ENCODE assay signal across 23 cellular contexts in genomic region chr3:8457039-8457438, GRCh38. TPM values are rescaled to one million over a fixed set of nuclear protein-coding genes. Genes with fewer than 3 reads are reported as not detected.
DNase-seq lines count a peak whose midpoint lies in the region; ATAC-seq, FAIRE-seq and TF ChIP-seq lines count a peak whose summit lies in the region.
"Had no signal": no experiment of that assay in that cellular context is flagged by ENCODE, and none has a peak within 500 bp of the region (broad histone marks: within the 10 kb centered on the region; RNA-seq: fewer than 3 reads in every experiment).

No MANE protein-coding gene starts in this region.

- no peak for FAIRE-seq in HepG2 (lab: Jason Lieb, UNC)

- H3K4me3 ChIP-seq in HepG2 (replicated peaks in 1 of 3; ENCODE audit: insufficient read depth in 1 of 3, low read depth in 2 of 3, low read length in 3 of 3) = no peak overlapping the region
- H3K4me3 ChIP-seq in right lobe of liver = no peak overlapping the region
- no peak overlapping the region for H3K4me3 ChIP-seq in brain microvascular endothelial cell (ENCODE audit: low read depth, low read length)
- H3K4me3 ChIP-seq in aorta (ENCODE audit: low read length in 2 of 2) = no peak overlapping the region
- no peak overlapping the region for H3K4me3 ChIP-seq in suprapubic skin
- H3K4me3 ChIP-seq: adrenal gland; BLaER1 treated with 17β-estradiol and CSF1 and Interleukin-3, amounts not matched to agents 10 nM and 100 nM; heart right ventricle; Peyer's patch; SJCRH30; uterus had no signal

- H3K79me2 ChIP-seq in HepG2 (ENCODE audit: insufficient read depth, low read length) = no peaks in the 10 kb centered on the region

- H3K9me3 ChIP-seq in HepG2 (ENCODE audit: low read length) (no peaks in the 10 kb centered on the region), right lobe of liver (no peaks in the 10 kb centered on the region), aorta (ENCODE audit: control insufficient read depth, low read length) (no peaks in the 10 kb centered on the region), suprapubic skin (no peaks in the 10 kb centered on the region)
- H3K9me3 ChIP-seq: adrenal gland, heart right ventricle, Peyer's patch, SJCRH30, uterus had no signal

- H3K4me1 ChIP-seq in HepG2 (ENCODE audit: insufficient read depth, low read length) = peaks cover 43% of the 10 kb centered on the region
- peaks cover 0 to 14% (median 6%) of the 10 kb centered on the region in 4 donors for H3K4me1 ChIP-seq in right lobe of liver
- peaks cover 10 to 20% of the 10 kb centered on the region in 2 donors for H3K4me1 ChIP-seq in aorta (ENCODE audit: control insufficient read depth in 1 of 2, insufficient read depth in 2 of 2, low read length in 2 of 2)
- H3K4me1 ChIP-seq in suprapubic skin = no peaks in the 10 kb centered on the region
- H3K4me1 ChIP-seq: BLaER1 treated with 17β-estradiol and CSF1 and Interleukin-3, amounts not matched to agents 10 nM and 100 nM; Peyer's patch; SJCRH30; uterus had no signal

- H3K27me3 ChIP-seq in HepG2 (ENCODE audit: control insufficient read depth in 1 of 2, insufficient read depth in 2 of 2, low read length in 2 of 2) (no peaks in the 10 kb centered on the region), right lobe of liver (no peaks in the 10 kb centered on the region), brain microvascular endothelial cell (replicated peaks) (no peaks in the 10 kb centered on the region), aorta (ENCODE audit: control insufficient read depth in 1 of 2, insufficient read depth in 2 of 2, low read length in 1 of 2) (no peaks in the 10 kb centered on the region), suprapubic skin (no peaks in the 10 kb centered on the region)
- H3K27me3 ChIP-seq: adrenal gland; BLaER1 treated with 17β-estradiol and CSF1 and Interleukin-3, amounts not matched to agents 10 nM and 100 nM; heart right ventricle; Peyer's patch; SJCRH30; uterus had no signal

- H4K20me1 ChIP-seq in HepG2 (ENCODE audit: insufficient read depth, low read length) = no peaks in the 10 kb centered on the region
- H4K20me1 ChIP-seq: BLaER1 treated with 17β-estradiol and CSF1 and Interleukin-3, amounts not matched to agents 10 nM and 100 nM had no signal

- intact Hi-C loops in HepG2 (cut with micrococcal nuclease; ENCODE audit: unreplicated experiment) = no loop called here
- intact Hi-C loops in right lobe of liver (cut with DNase I) = no loop called here
- intact Hi-C loops in aorta (cut with DNase I) = loop anchor here (5.0 kb wide), 1 partner anchor 45 kb away; the partner anchor contains the start of gene LMCD1 (in 2 of the 2)

- no peak for TF ChIP-seq CTCF in HepG2 (CRISPR knock-in tag; IDR thresholded peaks at IDR 0.05)
- no peak for TF ChIP-seq CTCF in right lobe of liver (IDR thresholded peaks at IDR 0.05)
- TF ChIP-seq CTCF in brain microvascular endothelial cell (IDR thresholded peaks at IDR 0.05; ENCODE audit: low read depth, low read length, missing control alignments) = no peak
- TF ChIP-seq CTCF in suprapubic skin (IDR thresholded peaks at IDR 0.05) = no peak

- H3K27ac ChIP-seq in HepG2 (ENCODE audit: extremely low read length, insufficient read depth, low read length) (no peak overlapping the region), right lobe of liver (no peak overlapping the region), brain microvascular endothelial cell (peak overlapping the region; percentile 62), aorta (ENCODE audit: low read depth in 1 of 2, low read length in 2 of 2) (peak overlapping the region; percentile 69 to 86), suprapubic skin (no peak overlapping the region)
- H3K27ac ChIP-seq: adrenal gland; BLaER1 treated with 17β-estradiol and CSF1 and Interleukin-3, amounts not matched to agents 10 nM and 100 nM; Peyer's patch; SJCRH30; uterus had no signal

- in situ Hi-C loops in HepG2 (cut with HindIII; ENCODE audit: extremely low pct_ligation_motif_present, low pct_unique_long_range_greater_than_20kb) (no loop called here), brain microvascular endothelial cell (cut with HindIII; ENCODE audit: low pct_ligation_motif_present, low sequenced_read_pairs) (no loop called here)

- TF ChIP-seq POLR2A in HepG2 (IDR thresholded peaks at IDR 0.05; ENCODE audit: insufficient read depth in 1 of 2, low read depth in 2 of 2, low read length in 2 of 2) (no peak), right lobe of liver (IDR thresholded peaks at IDR 0.05) (no peak), suprapubic skin (IDR thresholded peaks at IDR 0.05) (no peak)

- H3K9ac ChIP-seq in HepG2 (ENCODE audit: insufficient read depth, low read depth, low read length) = no peak overlapping the region
- H3K9ac ChIP-seq: BLaER1 treated with 17β-estradiol and CSF1 and Interleukin-3, amounts not matched to agents 10 nM and 100 nM had no signal

- 95% methylated on average over 1 of the region's 1 CpG for WGBS in HepG2 (ENCODE audit: low lambda C conversion rate)
- 100% methylated on average over 1 of the region's 1 CpG for WGBS in right lobe of liver (ENCODE audit: insufficient coverage, low coverage, low lambda C conversion rate, missing lambda C conversion rate)
- 91 to 97% methylated on average over 1 of the region's 1 CpG for WGBS in aorta, 2 donors
- 95% methylated on average over 1 of the region's 1 CpG for WGBS in suprapubic skin

- POLR2A ChIA-PET in HepG2 (lab: Yijun Ruan, JAX) = no interaction called here

- no peak overlapping the region for H2AFZ ChIP-seq in HepG2 (ENCODE audit: low read length)

- H3K4me2 ChIP-seq in HepG2 (ENCODE audit: low read depth, low read length) = no peak overlapping the region
- H3K4me2 ChIP-seq: BLaER1 treated with 17β-estradiol and CSF1 and Interleukin-3, amounts not matched to agents 10 nM and 100 nM had no signal

- ATAC-seq in HepG2 (no peak), right lobe of liver (no peak), aorta (ENCODE audit: low FRiP score) (no peak), GM21526 (IDR thresholded peaks at IDR 0.05; ENCODE audit: low FRiP score, unreplicated experiment) (no peak)
- ATAC-seq: activated CD8-positive, alpha-beta T cell treated with anti-CD3 and anti-CD28 coated beads, Interleukin-2, amount 10 ng/mL, durations not matched to agents 7 days and 5 days; HCT116; heart right ventricle; left colon; stimulated activated effector memory CD8-positive, alpha-beta T cell treated with anti-CD3 and anti-CD28 coated beads, Interleukin-12 subunit alpha, Interleukin-12 subunit beta, amount 100 ng/mL, for 72 hours; T-helper 17 cell had no signal

- TF ChIP-seq RAD21 in HepG2 (CRISPR knock-in tag; IDR thresholded peaks at IDR 0.05) = no peak

- DNase-seq in HepG2 (ENCODE audit: low spot score) (no peak), right lobe of liver (no peak), brain microvascular endothelial cell (no peak), hepatic stellate cell (ENCODE audit: low spot score) (peak; percentile 28), aorta (no peak), suprapubic skin (ENCODE audit: low spot score in 2 of 2) (no peak)
- DNase-seq in activated T-cell treated with anti-CD3 and anti-CD28 coated beads, Interleukin-2, amount 50 U/mL, for 1 hour = no peak
- DNase-seq: activated CD8-positive, alpha-beta T cell treated with anti-CD3 and anti-CD28 coated beads, Interleukin-2, amount 10 ng/mL, durations not matched to agents 7 days and 5 days; adrenal gland; COR-L47; heart right ventricle; KBM-7; left colon; mesendoderm; NCI-H524; Peyer's patch; SJCRH30; T-helper 17 cell; uterus had no signal

- no peak for TF ChIP-seq EP300 in HepG2 (IDR thresholded peaks at IDR 0.05; ENCODE audit: low read depth in 2 of 2, low read length in 2 of 2)
- TF ChIP-seq EP300 in HepG2 (CRISPR knock-in tag; IDR thresholded peaks at IDR 0.05; ENCODE audit: borderline replicate concordance) = no peak
- TF ChIP-seq EP300 in suprapubic skin (IDR thresholded peaks at IDR 0.05) = no peak

- CTCF ChIA-PET in HepG2 (lab: Yijun Ruan, JAX; ENCODE audit: low intra/inter-chr PET ratio, low total read pairs) = no interaction called here

- no TSS peak for BruUV-seq in HepG2 (replicated peaks; lab: Mats Ljungman, UMichigan)

- H3K36me3 ChIP-seq in HepG2 (replicated peaks in 1 of 2; ENCODE audit: control insufficient read depth in 1 of 2, insufficient read depth in 2 of 2, low read length in 2 of 2) (no peaks in the 10 kb centered on the region), right lobe of liver (no peaks in the 10 kb centered on the region), brain microvascular endothelial cell (replicated peaks) (no peaks in the 10 kb centered on the region), aorta (ENCODE audit: control insufficient read depth in 1 of 2, insufficient read depth in 2 of 2, low read length in 1 of 2) (no peaks in the 10 kb centered on the region), suprapubic skin (no peaks in the 10 kb centered on the region)
- H3K36me3 ChIP-seq: adrenal gland; BLaER1 treated with 17β-estradiol and CSF1 and Interleukin-3, amounts not matched to agents 10 nM and 100 nM; heart right ventricle; Peyer's patch; SJCRH30; uterus had no signal

RNA-seq across cellular contexts. Expression of gene LMCD1, which starts 44.6 kb away (rescaled TPM):
- total RNA-seq in HepG2 (2016; rRNA removed; fragmentation: Illumina TruSeq; extraction: Trizol) (6.1 and 6.2 TPM in 2 replicates), right lobe of liver (10 to 100 TPM in 3 of 6 experiments, 1 to 10 TPM in 3; 3.0 to 24.0 (median 8.4) TPM), aorta (1,000 to 10,000 TPM in 1 of 2 donors, 100 to 1,000 TPM in 1; 192 to 1,289 TPM), suprapubic skin (10 to 100 TPM; 33.4 to 49.3 (median 36.8) TPM)
- 1.7 and 2.4 TPM in 2 replicates for total RNA-seq in HepG2 (2016; cell fraction: cytosol; rRNA removed; fragmentation: Illumina TruSeq; extraction: Trizol; ENCODE audit: low read depth)
- 5.4 and 5.9 TPM in 2 replicates for total RNA-seq in HepG2 (2016; cell fraction: insoluble cytoplasmic fraction; rRNA removed; fragmentation: Illumina TruSeq; extraction: Trizol)
- 4.3 and 4.7 TPM in 2 replicates for total RNA-seq in HepG2 (2016; cell fraction: membrane; rRNA removed; fragmentation: Illumina TruSeq; extraction: Trizol)
- 3.8 and 6.4 TPM in 2 replicates for total RNA-seq in HepG2 (2016; cell fraction: nucleus; rRNA removed; fragmentation: Illumina TruSeq; extraction: Trizol)
- polyA plus RNA-seq in HepG2 (2011; rRNA removed) (6.1 and 7.1 TPM in 2 replicates), aorta (100 to 1,000 TPM; 347 to 416 TPM)
- 5.3 and 8.6 TPM in 2 replicates for polyA plus RNA-seq in HepG2 (2011; cell fraction: cytosol; rRNA removed)
- polyA plus RNA-seq in HepG2 (2011; cell fraction: nucleus; rRNA removed) = 4.5 and 4.6 TPM in 2 replicates
- 8.2 and 10.5 TPM in 2 replicates for polyA plus RNA-seq in HepG2 (2012)
- polyA plus RNA-seq in HepG2 (2016; cell fraction: cytosol; fragmentation: Illumina TruSeq; extraction: Trizol; ENCODE audit: low read depth) = 1.5 and 2.2 TPM in 2 replicates
- polyA plus RNA-seq in HepG2 (2016; cell fraction: insoluble cytoplasmic fraction; fragmentation: Illumina TruSeq; extraction: Trizol; ENCODE audit: low read depth) = 6.6 and 6.8 TPM in 2 replicates
- 3.0 and 3.5 TPM in 2 replicates for polyA plus RNA-seq in HepG2 (2016; cell fraction: membrane; fragmentation: Illumina TruSeq; extraction: Trizol; ENCODE audit: low read depth)
- polyA plus RNA-seq in HepG2 (2016; cell fraction: nucleus; fragmentation: Illumina TruSeq; extraction: Trizol; ENCODE audit: insufficient read depth, low read depth) = 3.4 and 4.0 TPM in 2 replicates
- polyA minus RNA-seq in HepG2 (2011; rRNA and poly(A)+ RNA removed; ENCODE audit: low replicate concordance) = 0.09 and 5.2 TPM in 2 replicates
- polyA minus RNA-seq in HepG2 (2011; cell fraction: cytosol; rRNA and poly(A)+ RNA removed) = 3.3 and 4.0 TPM in 2 replicates
- 4.4 and 9.5 TPM in 2 replicates for polyA minus RNA-seq in HepG2 (2011; cell fraction: nucleus; rRNA and poly(A)+ RNA removed)

Comparison
In these comparisons a context has a peak if more than half of its experiments do, and no peak if none do; other contexts are left out.
1. H3K27ac ChIP-seq: peak in brain microvascular endothelial cell (single experiment) and aorta (2 of 2); none in HepG2 (single experiment), right lobe of liver (0 of 3) and suprapubic skin (single experiment).
2. intact Hi-C loops: an anchor here in aorta (5.0 kb wide); none called in HepG2 and right lobe of liver.